Comparison of ENCODE assay signal across 1 cellular context in the genomic region with DNA sequence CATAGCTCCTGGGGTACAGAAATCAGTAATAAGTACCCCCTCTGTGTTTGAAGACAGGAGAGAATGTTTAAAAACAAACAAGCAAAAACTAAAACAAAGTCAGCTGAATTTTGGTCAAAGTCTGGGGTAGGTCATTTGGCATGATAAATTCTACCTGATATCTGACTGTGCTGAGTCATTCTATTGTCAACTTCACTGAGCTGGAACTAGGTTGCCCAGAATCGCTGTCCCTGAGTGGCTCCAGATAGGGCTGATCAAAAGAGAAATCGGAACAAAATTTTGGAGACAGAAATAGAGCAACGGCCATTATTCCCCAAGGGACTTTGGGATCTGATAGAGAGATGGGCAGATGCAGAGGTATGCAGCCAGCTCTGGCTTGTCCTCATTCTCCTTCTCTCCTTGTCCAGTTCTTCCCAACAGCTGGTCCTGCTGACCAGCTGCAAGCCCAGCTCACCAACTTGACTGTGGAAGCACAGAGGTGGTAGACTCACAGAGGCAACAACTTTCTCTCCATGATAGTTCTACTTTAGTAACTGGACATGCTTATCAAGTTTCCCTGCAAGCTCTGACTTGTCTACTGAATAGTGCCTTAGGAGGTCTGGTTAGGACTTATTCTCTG.
TF ChIP-seq lines count a peak whose summit lies in the region.

No MANE protein-coding gene starts in this region.

TF ChIP-seq in GM12878, 131 proteins besides CTCF, POLR2A, EP300 and RAD21:
- TF ChIP-seq JUNB (IDR thresholded peaks at IDR 0.05) (no peak), CEBPB (IDR thresholded peaks at IDR 0.05; ENCODE audit: borderline replicate concordance in 1 of 2, low read depth in 2 of 2, low read length in 2 of 2) (no peak), ZZZ3 (IDR thresholded peaks at IDR 0.05; ENCODE audit: control insufficient read depth, insufficient read length, low read depth) (no peak), KAT2A (conservative IDR thresholded peaks at IDR 0.05; ENCODE audit: control insufficient read depth, low read depth, low read length) (no peak), TCF7 (IDR thresholded peaks at IDR 0.05; ENCODE audit: borderline replicate concordance) (no peak), BRCA1 (IDR thresholded peaks at IDR 0.05; ENCODE audit: low read depth, low read length) (no peak), PML (IDR thresholded peaks at IDR 0.05; ENCODE audit: low read length) (no peak), FOXK2 (IDR thresholded peaks at IDR 0.05) (no peak), MYC (IDR thresholded peaks at IDR 0.05; ENCODE audit: insufficient read depth, insufficient read length, insufficient replicate concordance, low read length, severe bottlenecking) (no peak), HDGF (IDR thresholded peaks at IDR 0.05) (no peak), ETV6 (conservative IDR thresholded peaks at IDR 0.05 in 1 of 2, IDR thresholded peaks at IDR 0.05 in 1 of 2; ENCODE audit: borderline replicate concordance in 1 of 2, low read depth in 1 of 2) (no peak), SREBF2 (IDR thresholded peaks at IDR 0.05; ENCODE audit: low read length) (no peak), STAT1 (conservative IDR thresholded peaks at IDR 0.05) (no peak)
- TF ChIP-seq, protein P1, sequence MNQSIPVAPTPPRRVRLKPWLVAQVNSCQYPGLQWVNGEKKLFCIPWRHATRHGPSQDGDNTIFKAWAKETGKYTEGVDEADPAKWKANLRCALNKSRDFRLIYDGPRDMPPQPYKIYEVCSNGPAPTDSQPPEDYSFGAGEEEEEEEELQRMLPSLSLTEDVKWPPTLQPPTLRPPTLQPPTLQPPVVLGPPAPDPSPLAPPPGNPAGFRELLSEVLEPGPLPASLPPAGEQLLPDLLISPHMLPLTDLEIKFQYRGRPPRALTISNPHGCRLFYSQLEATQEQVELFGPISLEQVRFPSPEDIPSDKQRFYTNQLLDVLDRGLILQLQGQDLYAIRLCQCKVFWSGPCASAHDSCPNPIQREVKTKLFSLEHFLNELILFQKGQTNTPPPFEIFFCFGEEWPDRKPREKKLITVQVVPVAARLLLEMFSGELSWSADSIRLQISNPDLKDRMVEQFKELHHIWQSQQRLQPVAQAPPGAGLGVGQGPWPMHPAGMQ (IDR thresholded peaks at IDR 0.05; ENCODE audit: borderline replicate concordance) = no peak
- TF ChIP-seq, protein P2, sequence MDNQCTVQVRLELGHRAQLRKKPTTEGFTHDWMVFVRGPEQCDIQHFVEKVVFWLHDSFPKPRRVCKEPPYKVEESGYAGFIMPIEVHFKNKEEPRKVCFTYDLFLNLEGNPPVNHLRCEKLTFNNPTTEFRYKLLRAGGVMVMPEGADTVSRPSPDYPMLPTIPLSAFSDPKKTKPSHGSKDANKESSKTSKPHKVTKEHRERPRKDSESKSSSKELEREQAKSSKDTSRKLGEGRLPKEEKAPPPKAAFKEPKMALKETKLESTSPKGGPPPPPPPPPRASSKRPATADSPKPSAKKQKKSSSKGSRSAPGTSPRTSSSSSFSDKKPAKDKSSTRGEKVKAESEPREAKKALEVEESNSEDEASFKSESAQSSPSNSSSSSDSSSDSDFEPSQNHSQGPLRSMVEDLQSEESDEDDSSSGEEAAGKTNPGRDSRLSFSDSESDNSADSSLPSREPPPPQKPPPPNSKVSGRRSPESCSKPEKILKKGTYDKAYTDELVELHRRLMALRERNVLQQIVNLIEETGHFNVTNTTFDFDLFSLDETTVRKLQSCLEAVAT (IDR thresholded peaks at IDR 0.05) = no peak
- TF ChIP-seq, protein P3, sequence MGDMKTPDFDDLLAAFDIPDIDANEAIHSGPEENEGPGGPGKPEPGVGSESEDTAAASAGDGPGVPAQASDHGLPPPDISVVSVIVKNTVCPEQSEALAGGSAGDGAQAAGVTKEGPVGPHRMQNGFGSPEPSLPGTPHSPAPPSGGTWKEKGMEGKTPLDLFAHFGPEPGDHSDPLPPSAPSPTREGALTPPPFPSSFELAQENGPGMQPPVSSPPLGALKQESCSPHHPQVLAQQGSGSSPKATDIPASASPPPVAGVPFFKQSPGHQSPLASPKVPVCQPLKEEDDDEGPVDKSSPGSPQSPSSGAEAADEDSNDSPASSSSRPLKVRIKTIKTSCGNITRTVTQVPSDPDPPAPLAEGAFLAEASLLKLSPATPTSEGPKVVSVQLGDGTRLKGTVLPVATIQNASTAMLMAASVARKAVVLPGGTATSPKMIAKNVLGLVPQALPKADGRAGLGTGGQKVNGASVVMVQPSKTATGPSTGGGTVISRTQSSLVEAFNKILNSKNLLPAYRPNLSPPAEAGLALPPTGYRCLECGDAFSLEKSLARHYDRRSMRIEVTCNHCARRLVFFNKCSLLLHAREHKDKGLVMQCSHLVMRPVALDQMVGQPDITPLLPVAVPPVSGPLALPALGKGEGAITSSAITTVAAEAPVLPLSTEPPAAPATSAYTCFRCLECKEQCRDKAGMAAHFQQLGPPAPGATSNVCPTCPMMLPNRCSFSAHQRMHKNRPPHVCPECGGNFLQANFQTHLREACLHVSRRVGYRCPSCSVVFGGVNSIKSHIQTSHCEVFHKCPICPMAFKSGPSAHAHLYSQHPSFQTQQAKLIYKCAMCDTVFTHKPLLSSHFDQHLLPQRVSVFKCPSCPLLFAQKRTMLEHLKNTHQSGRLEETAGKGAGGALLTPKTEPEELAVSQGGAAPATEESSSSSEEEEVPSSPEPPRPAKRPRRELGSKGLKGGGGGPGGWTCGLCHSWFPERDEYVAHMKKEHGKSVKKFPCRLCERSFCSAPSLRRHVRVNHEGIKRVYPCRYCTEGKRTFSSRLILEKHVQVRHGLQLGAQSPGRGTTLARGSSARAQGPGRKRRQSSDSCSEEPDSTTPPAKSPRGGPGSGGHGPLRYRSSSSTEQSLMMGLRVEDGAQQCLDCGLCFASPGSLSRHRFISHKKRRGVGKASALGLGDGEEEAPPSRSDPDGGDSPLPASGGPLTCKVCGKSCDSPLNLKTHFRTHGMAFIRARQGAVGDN (IDR thresholded peaks at IDR 0.05) = no peak
- TF ChIP-seq, protein P4, sequence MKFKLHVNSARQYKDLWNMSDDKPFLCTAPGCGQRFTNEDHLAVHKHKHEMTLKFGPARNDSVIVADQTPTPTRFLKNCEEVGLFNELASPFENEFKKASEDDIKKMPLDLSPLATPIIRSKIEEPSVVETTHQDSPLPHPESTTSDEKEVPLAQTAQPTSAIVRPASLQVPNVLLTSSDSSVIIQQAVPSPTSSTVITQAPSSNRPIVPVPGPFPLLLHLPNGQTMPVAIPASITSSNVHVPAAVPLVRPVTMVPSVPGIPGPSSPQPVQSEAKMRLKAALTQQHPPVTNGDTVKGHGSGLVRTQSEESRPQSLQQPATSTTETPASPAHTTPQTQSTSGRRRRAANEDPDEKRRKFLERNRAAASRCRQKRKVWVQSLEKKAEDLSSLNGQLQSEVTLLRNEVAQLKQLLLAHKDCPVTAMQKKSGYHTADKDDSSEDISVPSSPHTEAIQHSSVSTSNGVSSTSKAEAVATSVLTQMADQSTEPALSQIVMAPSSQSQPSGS (IDR thresholded peaks at IDR 0.05; ENCODE audit: low read length) = no peak
- TF ChIP-seq, protein P5, sequence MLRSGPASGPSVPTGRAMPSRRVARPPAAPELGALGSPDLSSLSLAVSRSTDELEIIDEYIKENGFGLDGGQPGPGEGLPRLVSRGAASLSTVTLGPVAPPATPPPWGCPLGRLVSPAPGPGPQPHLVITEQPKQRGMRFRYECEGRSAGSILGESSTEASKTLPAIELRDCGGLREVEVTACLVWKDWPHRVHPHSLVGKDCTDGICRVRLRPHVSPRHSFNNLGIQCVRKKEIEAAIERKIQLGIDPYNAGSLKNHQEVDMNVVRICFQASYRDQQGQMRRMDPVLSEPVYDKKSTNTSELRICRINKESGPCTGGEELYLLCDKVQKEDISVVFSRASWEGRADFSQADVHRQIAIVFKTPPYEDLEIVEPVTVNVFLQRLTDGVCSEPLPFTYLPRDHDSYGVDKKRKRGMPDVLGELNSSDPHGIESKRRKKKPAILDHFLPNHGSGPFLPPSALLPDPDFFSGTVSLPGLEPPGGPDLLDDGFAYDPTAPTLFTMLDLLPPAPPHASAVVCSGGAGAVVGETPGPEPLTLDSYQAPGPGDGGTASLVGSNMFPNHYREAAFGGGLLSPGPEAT (IDR thresholded peaks at IDR 0.05; ENCODE audit: low read depth) = no peak
